Comparison of ENCODE assay signal across 1 cellular context in genomic region chr3:9828801-9829755, GRCh38.
TF ChIP-seq lines count a peak whose summit lies in the region.

No MANE protein-coding gene starts in this region.

TF ChIP-seq in H1, 55 proteins besides CTCF, POLR2A, EP300 and RAD21:
- peak; percentile 33; the same call in 1 of the 2 replicates for TF ChIP-seq KDM1A (IDR thresholded peaks at IDR 0.05; ENCODE audit: borderline replicate concordance, low read length)
- no peak for TF ChIP-seq RNF2 (IDR thresholded peaks at IDR 0.05; ENCODE audit: borderline replicate concordance, low read depth, low read length, missing control alignments, poor library complexity, severe bottlenecking)
- TF ChIP-seq SAP30 (IDR thresholded peaks at IDR 0.05; ENCODE audit: insufficient read depth, insufficient replicate concordance, low read length), result no peak
- no peak for TF ChIP-seq SP4 (IDR thresholded peaks at IDR 0.05; ENCODE audit: low read length)
- TF ChIP-seq NANOG (IDR thresholded peaks at IDR 0.05; ENCODE audit: insufficient read depth, low read depth, low read length, poor library complexity, severe bottlenecking), result no peak
- no peak for TF ChIP-seq TCF12 (IDR thresholded peaks at IDR 0.05; ENCODE audit: low read depth, low read length)
- TF ChIP-seq CTBP2 (IDR thresholded peaks at IDR 0.05; ENCODE audit: borderline replicate concordance, insufficient read depth, insufficient read length, low read length), result no peak
- TF ChIP-seq MAX (IDR thresholded peaks at IDR 0.05), result no peak
